In genomic region chr1:156308078-156308477, GRCh38 we compare ENCODE assay signal across 20 cellular contexts. TPM values are rescaled to one million over a fixed set of nuclear protein-coding genes. Genes with fewer than 3 reads are reported as not detected.
DNase-seq lines count a peak whose midpoint lies in the region; ATAC-seq and TF ChIP-seq lines count a peak whose summit lies in the region.
"Had no signal": no experiment of that assay in that cellular context is flagged by ENCODE, and none has a peak within 500 bp of the region (broad histone marks: within the 10 kb centered on the region; RNA-seq: fewer than 3 reads in every experiment).

No MANE protein-coding gene starts in this region.

- no peaks in the 10 kb centered on the region for H3K4me1 Mint-ChIP-seq in stimulated activated naive CD8-positive, alpha-beta T cell treated with anti-CD3 and anti-CD28 coated beads, Interleukin-15, Interleukin-2, amounts not matched to agents 100 ng/mL and 50 ng/mL, for 24 hours (ENCODE audit: low read depth)
- no peaks in the 10 kb centered on the region for H3K4me1 Mint-ChIP-seq in stimulated activated naive CD8-positive, alpha-beta T cell treated with anti-CD3 and anti-CD28 coated beads, Interleukin-15, amount 100 ng/mL, for 72 hours
- H3K4me1 Mint-ChIP-seq: activated CD4-positive, alpha-beta T cell treated with anti-CD3 and anti-CD28 coated beads for 36 hours; activated naive CD8-positive, alpha-beta T cell treated with anti-CD3 and anti-CD28 coated beads for 36 hours had no signal

- no peak for DNase-seq in stimulated activated naive CD8-positive, alpha-beta T cell treated with anti-CD3 and anti-CD28 coated beads, Interleukin-15, amount 100 ng/mL, for 72 hours
- peak; percentile 27 for DNase-seq in adipocyte (ENCODE audit: low read depth)
- peak; percentile 40 for DNase-seq in fibroblast of the aortic adventitia (ENCODE audit: low read depth)
- no peak for DNase-seq in anterior cingulate cortex (lab: John Stamatoyannopoulos, UW)
- no peak for DNase-seq in testis
- DNase-seq: activated CD4-positive, alpha-beta T cell treated with anti-CD3 and anti-CD28 coated beads for 36 hours; activated naive CD8-positive, alpha-beta T cell treated with anti-CD3 and anti-CD28 coated beads for 36 hours; hypothalamus; left colon; NCI-H1417 treated with DMSO at 0.1 percent for 48 hours; SHP77; stimulated activated CD4-positive, alpha-beta T cell treated with anti-CD3 and anti-CD28 coated beads, Interleukin-4, amount 100 ng/mL, for 24 hours; trophoblast cell had no signal

- H3K4me1 ChIP-seq in adipocyte (ENCODE audit: control insufficient read depth, insufficient read depth, low read length) (peaks cover 9% of the 10 kb centered on the region), testis (no peaks in the 10 kb centered on the region)

- H3K27ac ChIP-seq in testis = no peak overlapping the region
- H3K27ac ChIP-seq: epithelial cell of prostate, KMS-11 had no signal

- H3K27me3 Mint-ChIP-seq in stimulated activated naive CD8-positive, alpha-beta T cell treated with anti-CD3 and anti-CD28 coated beads, Interleukin-15, Interleukin-2, amounts not matched to agents 100 ng/mL and 50 ng/mL, for 24 hours = no peaks in the 10 kb centered on the region
- no peaks in the 10 kb centered on the region for H3K27me3 Mint-ChIP-seq in stimulated activated naive CD8-positive, alpha-beta T cell treated with anti-CD3 and anti-CD28 coated beads, Interleukin-15, amount 100 ng/mL, for 72 hours
- H3K27me3 Mint-ChIP-seq: activated CD4-positive, alpha-beta T cell treated with anti-CD3 and anti-CD28 coated beads for 36 hours; activated naive CD8-positive, alpha-beta T cell treated with anti-CD3 and anti-CD28 coated beads for 36 hours had no signal

- TF ChIP-seq CTCF in fibroblast of the aortic adventitia (IDR thresholded peaks at IDR 0.05; ENCODE audit: insufficient read depth, low read length) (no peak), testis (IDR thresholded peaks at IDR 0.05) (no peak)

- no peaks in the 10 kb centered on the region for H3K9me3 ChIP-seq in adipocyte (ENCODE audit: control insufficient read depth, low read length)
- no peaks in the 10 kb centered on the region for H3K9me3 ChIP-seq in testis

- TF ChIP-seq POLR2A in testis (IDR thresholded peaks at IDR 0.05) = no peak

- peak overlapping the region; percentile 4 for H3K27ac Mint-ChIP-seq in stimulated activated naive CD8-positive, alpha-beta T cell treated with anti-CD3 and anti-CD28 coated beads, Interleukin-15, Interleukin-2, amounts not matched to agents 100 ng/mL and 50 ng/mL, for 24 hours
- H3K27ac Mint-ChIP-seq in stimulated activated naive CD8-positive, alpha-beta T cell treated with anti-CD3 and anti-CD28 coated beads, Interleukin-15, amount 100 ng/mL, for 72 hours = no peak overlapping the region
- H3K27ac Mint-ChIP-seq: activated CD4-positive, alpha-beta T cell treated with anti-CD3 and anti-CD28 coated beads for 36 hours had no signal

- H3K27me3 ChIP-seq in adipocyte (replicated peaks; ENCODE audit: control insufficient read depth, insufficient read depth, low read length) (no peaks in the 10 kb centered on the region), testis (no peaks in the 10 kb centered on the region)

- no peak for ATAC-seq in stimulated activated naive CD8-positive, alpha-beta T cell treated with anti-CD3 and anti-CD28 coated beads, Interleukin-15, amount 100 ng/mL, for 72 hours
- ATAC-seq in GM21786 (IDR thresholded peaks at IDR 0.05; ENCODE audit: unreplicated experiment) = no peak
- no peak for ATAC-seq in HG03354 (IDR thresholded peaks at IDR 0.05; ENCODE audit: poor library complexity, severe bottlenecking, unreplicated experiment)
- ATAC-seq: activated CD4-positive, alpha-beta T cell treated with anti-CD3 and anti-CD28 coated beads for 36 hours; left colon had no signal

- no peak overlapping the region for H3K9ac ChIP-seq in adipocyte (ENCODE audit: low read length)
- H3K9ac ChIP-seq: KMS-11 had no signal

- H3K4me3 Mint-ChIP-seq in stimulated activated naive CD8-positive, alpha-beta T cell treated with anti-CD3 and anti-CD28 coated beads, Interleukin-15, Interleukin-2, amounts not matched to agents 100 ng/mL and 50 ng/mL, for 24 hours = no peak overlapping the region
- H3K4me3 Mint-ChIP-seq in stimulated activated naive CD8-positive, alpha-beta T cell treated with anti-CD3 and anti-CD28 coated beads, Interleukin-15, amount 100 ng/mL, for 72 hours = no peak overlapping the region
- H3K4me3 Mint-ChIP-seq: activated CD4-positive, alpha-beta T cell treated with anti-CD3 and anti-CD28 coated beads for 36 hours; activated naive CD8-positive, alpha-beta T cell treated with anti-CD3 and anti-CD28 coated beads for 36 hours had no signal

- H3K9me3 Mint-ChIP-seq in stimulated activated naive CD8-positive, alpha-beta T cell treated with anti-CD3 and anti-CD28 coated beads, Interleukin-15, Interleukin-2, amounts not matched to agents 100 ng/mL and 50 ng/mL, for 24 hours = no peaks in the 10 kb centered on the region
- no peaks in the 10 kb centered on the region for H3K9me3 Mint-ChIP-seq in stimulated activated naive CD8-positive, alpha-beta T cell treated with anti-CD3 and anti-CD28 coated beads, Interleukin-15, amount 100 ng/mL, for 72 hours
- H3K9me3 Mint-ChIP-seq: activated naive CD8-positive, alpha-beta T cell treated with anti-CD3 and anti-CD28 coated beads for 36 hours had no signal

- peaks cover 73% of the 10 kb centered on the region for H3K36me3 ChIP-seq in adipocyte (ENCODE audit: control insufficient read depth, insufficient read depth, low read length, severe bottlenecking)
- H3K36me3 ChIP-seq in testis (ENCODE audit: low read depth, missing control alignments) = no peaks in the 10 kb centered on the region

- H3K4me3 ChIP-seq in adipocyte (ENCODE audit: low read length) (no peak overlapping the region), fibroblast of the aortic adventitia (ENCODE audit: low read depth, low read length) (no peak overlapping the region), testis (no peak overlapping the region)

- H3K36me3 Mint-ChIP-seq in stimulated activated naive CD8-positive, alpha-beta T cell treated with anti-CD3 and anti-CD28 coated beads, Interleukin-15, Interleukin-2, amounts not matched to agents 100 ng/mL and 50 ng/mL, for 24 hours (ENCODE audit: low read depth) = peaks cover 66% of the 10 kb centered on the region

- intact Hi-C loops in testis (cut with DNase I; ENCODE audit: low total_unique reads) = no loop called here

RNA-seq across cellular contexts. Expression of gene VHLL, which starts 9.0 kb away (rescaled TPM):
- not detected in 2 replicates for total RNA-seq in fibroblast of the aortic adventitia (ENCODE audit: low replicate concordance)
- total RNA-seq in testis = 1 to 10 TPM; 1.7 to 1.8 TPM
- not detected for polyA plus RNA-seq in testis (ENCODE audit: insufficient read depth, low read depth, low replicate concordance)
- total RNA-seq: activated naive CD8-positive, alpha-beta T cell treated with anti-CD3 and anti-CD28 coated beads for 36 hours; left colon; mucosa of gallbladder; omental fat pad had no signal

RNA-seq across cellular contexts. Expression of gene GLMP, which starts 12.6 kb away (rescaled TPM):
- total RNA-seq in fibroblast of the aortic adventitia (ENCODE audit: low replicate concordance) = 62.4 and 71.5 TPM in 2 replicates
- 10 to 100 TPM; 31.8 to 45.7 TPM for total RNA-seq in testis
- polyA plus RNA-seq in testis (ENCODE audit: insufficient read depth, low read depth, low replicate concordance) = 26.1 TPM

RNA-seq across cellular contexts. Expression of gene TMEM79, which starts 24.0 kb away (rescaled TPM):
- total RNA-seq in fibroblast of the aortic adventitia (ENCODE audit: low replicate concordance) (1.4 and 2.1 TPM in 2 replicates), testis (1 to 10 TPM; 4.6 to 5.3 TPM)
- polyA plus RNA-seq in testis (ENCODE audit: insufficient read depth, low read depth, low replicate concordance) = 5.3 TPM

RNA-seq across cellular contexts. Expression of gene SMG5, which starts 25.5 kb away (rescaled TPM):
- total RNA-seq in fibroblast of the aortic adventitia (ENCODE audit: low replicate concordance) (29.9 and 43.3 TPM in 2 replicates), testis (100 to 1,000 TPM in 1 of 2 donors, 10 to 100 TPM in 1; 82.5 to 100 TPM)
- polyA plus RNA-seq in testis (ENCODE audit: insufficient read depth, low read depth, low replicate concordance) = 74.5 TPM

RNA-seq across cellular contexts. Expression of gene CCT3, which starts 30.0 kb away (rescaled TPM):
- total RNA-seq in fibroblast of the aortic adventitia (ENCODE audit: low replicate concordance) = 96.6 and 284 TPM in 2 replicates
- total RNA-seq in testis = 100 to 1,000 TPM; 192 to 203 TPM
- polyA plus RNA-seq in testis (ENCODE audit: insufficient read depth, low read depth, low replicate concordance) = 302 TPM

Comparison
In these comparisons a context has a peak if more than half of its experiments do, and no peak if none do; other contexts are left out.
1. DNase-seq: peak in adipocyte (single experiment) and fibroblast of the aortic adventitia (single experiment); none in stimulated activated naive CD8-positive, alpha-beta T cell treated with anti-CD3 and anti-CD28 coated beads, Interleukin-15, amount 100 ng/mL, for 72 hours (0 of 2), anterior cingulate cortex (0 of 58) and testis (single experiment).